Comparison of ENCODE assay signal across 30 cellular contexts in genomic region chr5:23257656-23258055, GRCh38.
DNase-seq lines count a peak whose midpoint lies in the region; ATAC-seq and TF ChIP-seq lines count a peak whose summit lies in the region.
"Had no signal": no experiment of that assay in that cellular context is flagged by ENCODE, and none has a peak within 500 bp of the region (broad histone marks: within the 10 kb centered on the region; RNA-seq: fewer than 3 reads in every experiment).

No MANE protein-coding gene starts in this region.

- H3K79me2 ChIP-seq in trophoblast cell (ENCODE audit: control insufficient read depth, insufficient read depth, low read length, poor library complexity): no peaks in the 10 kb centered on the region

- H3K4me3 ChIP-seq in epithelial cell of esophagus (ENCODE audit: low read length): no peak overlapping the region
- no peak overlapping the region for H3K4me3 ChIP-seq in trophoblast cell (ENCODE audit: low read depth, low read length)
- no peak overlapping the region for H3K4me3 ChIP-seq in coronary artery
- H3K4me3 ChIP-seq: adrenal gland, left ventricle myocardium inferior, right atrium auricular region, suprapubic skin had no signal

- no peak for TF ChIP-seq CTCF in epithelial cell of esophagus (IDR thresholded peaks at IDR 0.05; ENCODE audit: insufficient read depth, low read depth, low read length, missing control alignments)
- TF ChIP-seq CTCF in coronary artery (IDR thresholded peaks at IDR 0.05): no peak

- no peak overlapping the region for H3K4me2 ChIP-seq in trophoblast cell (ENCODE audit: low read length)

- H3K27me3 ChIP-seq in trophoblast cell (ENCODE audit: insufficient read depth, low read length): no peaks in the 10 kb centered on the region
- H3K27me3 ChIP-seq: adrenal gland, right atrium auricular region, suprapubic skin had no signal

- H4K91ac ChIP-seq in trophoblast cell (ENCODE audit: low read depth, low read length): no peak overlapping the region

- H4K8ac ChIP-seq in trophoblast cell (ENCODE audit: low read depth, low read length): no peak overlapping the region

- peak; percentile 28 for DNase-seq in DMS53 (lab: John Stamatoyannopoulos, UW)
- DNase-seq in DMS53 treated with DMSO at 0.1 percent for 48 hours (lab: John Stamatoyannopoulos, UW; ENCODE audit: unreplicated experiment): no peak
- DNase-seq in NCI-H69 (lab: John Stamatoyannopoulos, UW): peak; percentile 38
- peak; percentile 97 for DNase-seq in epithelial cell of esophagus (ENCODE audit: low read depth)
- DNase-seq in trophoblast cell: no peak
- no peak for DNase-seq in NCI-H226
- no peak for DNase-seq in coronary artery (ENCODE audit: low spot score)
- DNase-seq: activated CD4-positive, alpha-beta T cell treated with anti-CD3 and anti-CD28 coated beads for 4 hours; activated naive CD4-positive, alpha-beta T cell treated with anti-CD3 and anti-CD28 coated beads, Interleukin-2, amount 10 ng/mL, durations not matched to agents 7 days and 5 days; cerebellar nuclear complex; COR-L47; DMS79 treated with DMSO at 0.1 percent for 48 hours; GF-D8; glutamatergic neuron; KG1; left ventricle myocardium inferior; NCI-H1436 treated with DMSO at 0.1 percent for 48 hours; NCI-H2107; NCI-H510A; Right ventricle myocardium superior; small intestine; stimulated activated naive CD4-positive, alpha-beta T cell had no signal

- H3K18ac ChIP-seq in trophoblast cell (ENCODE audit: low read length): no peak overlapping the region

- H3K27ac ChIP-seq in trophoblast cell (ENCODE audit: low read depth, low read length): no peak overlapping the region
- H3K27ac ChIP-seq in coronary artery: no peak overlapping the region
- H3K27ac ChIP-seq: 22Rv1, adrenal gland, C4-2B, left ventricle myocardium inferior, right atrium auricular region, suprapubic skin, VCaP had no signal

- no peak overlapping the region for H2BK12ac ChIP-seq in trophoblast cell (ENCODE audit: low read length)

- ATAC-seq in GM19023 (IDR thresholded peaks at IDR 0.05; ENCODE audit: unreplicated experiment): no peak
- ATAC-seq: activated T-helper 17 cell treated with anti-CD3 and anti-CD28 coated beads, Interleukin-2, amount 50 U/mL, for 72 hours had no signal

- no peaks in the 10 kb centered on the region for H3K9me3 ChIP-seq in trophoblast cell (ENCODE audit: insufficient read depth, low read depth, low read length)
- H3K9me3 ChIP-seq: adrenal gland, left ventricle myocardium inferior, right atrium auricular region, suprapubic skin had no signal

- no peak overlapping the region for H2BK5ac ChIP-seq in trophoblast cell (ENCODE audit: low read depth, low read length, poor library complexity)

- no peaks in the 10 kb centered on the region for H3K4me1 ChIP-seq in trophoblast cell (ENCODE audit: control insufficient read depth in 1 of 2, insufficient read depth in 2 of 2, low read length in 2 of 2)
- H3K4me1 ChIP-seq: adrenal gland, left ventricle myocardium inferior, right atrium auricular region, suprapubic skin had no signal

- H3K9ac ChIP-seq in trophoblast cell (ENCODE audit: low read length): no peak overlapping the region

- peak overlapping the region; percentile 44 for H3K23ac ChIP-seq in trophoblast cell (ENCODE audit: low read length)

- H2BK120ac ChIP-seq in trophoblast cell (ENCODE audit: insufficient read depth, low read length, poor library complexity): no peak overlapping the region

- H2AFZ ChIP-seq in trophoblast cell (ENCODE audit: insufficient read depth, low read length, poor library complexity): no peak overlapping the region

- no peaks in the 10 kb centered on the region for H3K79me1 ChIP-seq in trophoblast cell (ENCODE audit: low read length)

- H2AK5ac ChIP-seq in trophoblast cell (ENCODE audit: low read length): no peak overlapping the region

- no peaks in the 10 kb centered on the region for H3K36me3 ChIP-seq in trophoblast cell (ENCODE audit: control insufficient read depth in 1 of 2, insufficient read depth in 2 of 2, low read length in 2 of 2)
- H3K36me3 ChIP-seq: adrenal gland, left ventricle myocardium inferior, right atrium auricular region, suprapubic skin had no signal

- H4K12ac ChIP-seq in trophoblast cell (ENCODE audit: low read depth, low read length): no peak overlapping the region

- no peak overlapping the region for H3K14ac ChIP-seq in trophoblast cell (ENCODE audit: low read length)

- H3K4ac ChIP-seq in trophoblast cell (ENCODE audit: low read depth, low read length): no peak overlapping the region

Comparison
In these comparisons a context has a peak if more than half of its experiments do, and no peak if none do; other contexts are left out.
1. DNase-seq: peak in DMS53 (single experiment), NCI-H69 (single experiment) and epithelial cell of esophagus (single experiment); none in DMS53 treated with DMSO at 0.1 percent for 48 hours (single experiment), trophoblast cell (0 of 2), NCI-H226 (single experiment) and coronary artery (single experiment).